ENCODE assay signal across 12 cellular contexts in genomic region chr1:85225624-85226380, GRCh38. TPM values are rescaled to one million over a fixed set of nuclear protein-coding genes. Genes with fewer than 3 reads are reported as not detected.
A peak's percentile ranks its signal among the peaks of the same experiment; 100 is the strongest.
DNase-seq lines count a peak whose midpoint lies in the region; ATAC-seq and TF ChIP-seq lines count a peak whose summit lies in the region.
"Had no signal": no experiment of that assay in that cellular context is flagged by ENCODE, and none has a peak within 500 bp of the region (broad histone marks: within the 10 kb centered on the region; RNA-seq: fewer than 3 reads in every experiment).

No MANE protein-coding gene starts in this region.

- WGBS in heart right ventricle, 2 donors: 37 to 39% methylated on average over 5 of the region's 5 CpGs
- WGBS in mesodermal cell (ENCODE audit: insufficient coverage in 2 of 2), 2 experiments: 53 to 67% methylated on average over 1 to 3 of the region's 5 CpGs

- no peak for DNase-seq in heart right ventricle
- no peak for DNase-seq in left ventricle myocardium superior
- DNase-seq in brain microvascular endothelial cell: peak; percentile 12
- no peak for DNase-seq in uterus
- no peak for DNase-seq in NCI-H526 (lab: John Stamatoyannopoulos, UW)
- DNase-seq: NCI-H1694; stimulated activated CD4-positive, alpha-beta T cell treated with anti-CD3 and anti-CD28 coated beads, Interleukin-1b, Interleukin-23, amount 100 ng/mL, for 48 hours; stimulated activated naive CD4-positive, alpha-beta T cell treated with Interleukin-2 at 50 U/mL for 16 hours had no signal

- ATAC-seq in heart right ventricle (peak in 2 of 8 donors; percentile 41 to 47), left ventricle myocardium superior (no peak), HG03469 (IDR thresholded peaks at IDR 0.05; ENCODE audit: unreplicated experiment) (no peak), HG03095 (IDR thresholded peaks at IDR 0.05; ENCODE audit: unreplicated experiment) (no peak)

- TF ChIP-seq CTCF in heart right ventricle (IDR thresholded peaks at IDR 0.05): no peak
- no peak for TF ChIP-seq CTCF in brain microvascular endothelial cell (IDR thresholded peaks at IDR 0.05; ENCODE audit: low read depth, low read length, missing control alignments)
- no peak for TF ChIP-seq CTCF in uterus (IDR thresholded peaks at IDR 0.05)

- intact Hi-C loops in heart right ventricle (cut with DNase I): loop anchor here in 1 of 10 donors (2.0 kb wide), 1 partner anchor 25 kb away; the partner anchor contains the start of gene SYDE2
- intact Hi-C loops in left ventricle myocardium superior (cut with micrococcal nuclease): no loop called here
- intact Hi-C loops in uterus (cut with DNase I; ENCODE audit: low total_unique reads): no loop called here

- in situ Hi-C loops in brain microvascular endothelial cell (cut with HindIII; ENCODE audit: low pct_ligation_motif_present, low sequenced_read_pairs): no loop called here

- TF ChIP-seq POLR2A in uterus (IDR thresholded peaks at IDR 0.05): no peak

- peak overlapping the region; percentile 1 to 86 (median 72) for H3K27ac ChIP-seq in heart right ventricle
- no peak overlapping the region for H3K27ac ChIP-seq in brain microvascular endothelial cell
- H3K27ac ChIP-seq in mesodermal cell (ENCODE audit: low read depth, low read length, severe bottlenecking): peak overlapping the region; percentile 67
- H3K27ac ChIP-seq in uterus: peak overlapping the region; percentile 65

- peaks cover 0 to 45% (median 17%) of the 10 kb centered on the region in 9 donors for H3K4me1 ChIP-seq in heart right ventricle
- peaks cover 9% of the 10 kb centered on the region for H3K4me1 ChIP-seq in mesodermal cell (ENCODE audit: control insufficient read depth, insufficient read depth, low read length, poor library complexity, severe bottlenecking)
- H3K4me1 ChIP-seq in uterus: peaks cover 5 to 11% of the 10 kb centered on the region in 2 donors

- H3K36me3 ChIP-seq in heart right ventricle (no peaks in the 10 kb centered on the region), brain microvascular endothelial cell (replicated peaks) (no peaks in the 10 kb centered on the region), mesodermal cell (ENCODE audit: control insufficient read depth, insufficient read depth, low read length) (no peaks in the 10 kb centered on the region), uterus (no peaks in the 10 kb centered on the region)
- H3K36me3 ChIP-seq: Peyer's patch had no signal

- H3K4me3 ChIP-seq in heart right ventricle (no peak overlapping the region), brain microvascular endothelial cell (ENCODE audit: low read depth, low read length) (no peak overlapping the region), mesodermal cell (ENCODE audit: extremely low read depth, insufficient read depth, low read length, poor library complexity, severe bottlenecking) (no peak overlapping the region), uterus (no peak overlapping the region)
- H3K4me3 ChIP-seq: Peyer's patch had no signal

- H3K9me3 ChIP-seq in heart right ventricle (no peaks in the 10 kb centered on the region), mesodermal cell (ENCODE audit: control insufficient read depth, low read length) (no peaks in the 10 kb centered on the region), uterus (no peaks in the 10 kb centered on the region)
- H3K9me3 ChIP-seq: Peyer's patch had no signal

- H3K27me3 ChIP-seq in heart right ventricle: peaks cover 0 to 5% (median 0%) of the 10 kb centered on the region in 7 donors
- H3K27me3 ChIP-seq in brain microvascular endothelial cell (replicated peaks): no peaks in the 10 kb centered on the region
- H3K27me3 ChIP-seq in uterus: no peaks in the 10 kb centered on the region
- H3K27me3 ChIP-seq: Peyer's patch had no signal

RNA-seq across cellular contexts. Expression of gene SYDE2, which starts 25.0 kb away (rescaled TPM):
- total RNA-seq in heart right ventricle (10 to 100 TPM; 16.1 to 24.7 (median 21.4) TPM), left ventricle myocardium superior (23.0 TPM), uterus (10 to 100 TPM in 3 of 4 donors, 1 to 10 TPM in 1; 5.3 to 24.3 (median 14.6) TPM)
- 1 to 10 TPM; 1.1 to 3.0 TPM for polyA plus RNA-seq in heart right ventricle
- polyA plus RNA-seq in mesodermal cell (2013, experiment 1 of 2): 7.2 TPM
- 9.5 TPM for polyA plus RNA-seq in mesodermal cell (2013, experiment 2 of 2)

RNA-seq across cellular contexts. Expression of gene C1orf52, which starts 33.7 kb away (rescaled TPM):
- 10 to 100 TPM; 12.8 to 21.3 (median 15.0) TPM for total RNA-seq in heart right ventricle
- 10 to 100 TPM; 18.4 to 34.4 TPM for polyA plus RNA-seq in heart right ventricle
- 18.7 TPM for total RNA-seq in left ventricle myocardium superior
- 38.3 TPM for polyA plus RNA-seq in mesodermal cell (2013, experiment 1 of 2)
- 40.3 TPM for polyA plus RNA-seq in mesodermal cell (2013, experiment 2 of 2)
- total RNA-seq in uterus: 10 to 100 TPM; 22.3 to 47.6 (median 28.8) TPM

RNA-seq across cellular contexts. Expression of gene BCL10, which starts 50.6 kb away (rescaled TPM):
- 10 to 100 TPM in 3 of 10 donors, 1 to 10 TPM in 7; 6.2 to 15.3 (median 9.4) TPM for total RNA-seq in heart right ventricle
- 1 to 10 TPM; 4.1 to 4.3 TPM for polyA plus RNA-seq in heart right ventricle
- 8.4 TPM for total RNA-seq in left ventricle myocardium superior
- 21.2 TPM for polyA plus RNA-seq in mesodermal cell (2013, experiment 1 of 2)
- 22.0 TPM for polyA plus RNA-seq in mesodermal cell (2013, experiment 2 of 2)
- 10 to 100 TPM; 15.3 to 31.9 (median 26.8) TPM for total RNA-seq in uterus
